In genomic region chr14:78927261-78927660, GRCh38 we compare ENCODE assay signal across 19 cellular contexts.
"Had no signal": no experiment of that assay in that cellular context is flagged by ENCODE, and none has a peak within 500 bp of the region (broad histone marks: within the 10 kb centered on the region; RNA-seq: fewer than 3 reads in every experiment).

No MANE protein-coding gene starts in this region.

- ATAC-seq: lower lobe of right lung; natural killer cell treated with Interleukin-12 subunit alpha and Interleukin-12 subunit beta and Interleukin-15 and Interleukin-18, amount 100 ng/mL, for 72 hours; pancreas; right cardiac atrium had no signal

- H3K27ac Mint-ChIP-seq: endodermal cell; memory B cell; natural killer cell treated with Interleukin-12 subunit alpha and Interleukin-12 subunit beta and Interleukin-15 and Interleukin-18, amount 100 ng/mL, for 72 hours; progenitor cell of endocrine pancreas; type B pancreatic cell had no signal

- H3K4me1 ChIP-seq: left ventricle myocardium inferior, lower lobe of right lung, pancreas had no signal

- H3K27me3 Mint-ChIP-seq: natural killer cell treated with Interleukin-12 subunit alpha and Interleukin-12 subunit beta and Interleukin-15 and Interleukin-18, amount 100 ng/mL, for 72 hours had no signal

- DNase-seq: effector CD4-positive, alpha-beta T cell; endodermal cell; erythroblast; foreskin melanocyte; head of caudate nucleus; hypothalamus; left ventricle myocardium inferior; lower lobe of right lung; midbrain; occipital lobe; pancreas; right cardiac atrium; stimulated activated CD4-positive, alpha-beta T cell treated with anti-CD3 and anti-CD28 coated beads, Interleukin-2, amount 100 ng/mL, for 48 hours; stimulated activated naive CD4-positive, alpha-beta T cell treated with Interleukin-2 at 50 U/mL for 16 hours had no signal

- H3K27ac ChIP-seq: coronary artery, left ventricle myocardium inferior, lower lobe of right lung, pancreas had no signal

- H3K9me3 Mint-ChIP-seq: memory B cell, type B pancreatic cell had no signal

- H3K36me3 Mint-ChIP-seq: memory B cell; natural killer cell treated with Interleukin-12 subunit alpha and Interleukin-12 subunit beta and Interleukin-15 and Interleukin-18, amount 100 ng/mL, for 72 hours; type B pancreatic cell had no signal

- H3K4me1 Mint-ChIP-seq: memory B cell had no signal

- H3K4me3 Mint-ChIP-seq: endodermal cell; memory B cell; natural killer cell treated with Interleukin-12 subunit alpha and Interleukin-12 subunit beta and Interleukin-15 and Interleukin-18, amount 100 ng/mL, for 72 hours; type B pancreatic cell had no signal
